ENCODE assay signal across 15 cellular contexts in the genomic region with DNA sequence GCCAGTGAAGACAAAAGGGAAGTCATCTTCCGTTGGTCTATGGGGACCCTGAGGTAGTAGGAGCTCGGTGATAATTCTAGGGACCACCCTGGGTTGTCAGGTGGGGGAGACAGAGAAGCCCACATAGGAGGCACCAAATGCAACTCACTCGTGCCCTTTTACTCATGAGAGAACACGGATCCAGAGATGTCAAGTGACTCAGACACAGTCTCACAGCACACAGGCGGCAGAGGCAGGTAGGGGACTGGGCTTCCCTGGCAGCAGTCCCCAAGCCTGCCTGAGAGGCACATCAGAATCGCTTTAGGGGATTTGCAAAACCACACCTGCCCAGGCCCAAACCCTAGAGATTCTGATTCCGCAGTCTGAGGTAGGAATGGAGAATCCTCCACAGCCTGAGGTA. TPM values are rescaled to one million over a fixed set of nuclear protein-coding genes. Genes with fewer than 3 reads are reported as not detected.
A peak's percentile ranks its signal among the peaks of the same experiment; 100 is the strongest.
DNase-seq lines count a peak whose midpoint lies in the region; ATAC-seq lines count a peak whose summit lies in the region.
"Had no signal": no experiment of that assay in that cellular context is flagged by ENCODE, and none has a peak within 500 bp of the region (broad histone marks: within the 10 kb centered on the region; RNA-seq: fewer than 3 reads in every experiment).

No MANE protein-coding gene starts in this region.

- intact Hi-C loops in activated naive CD4-positive, alpha-beta T cell treated with anti-CD3 and anti-CD28 coated beads for 36 hours (cut with micrococcal nuclease), result loop anchor here (10.0 kb wide), 2 partner anchors 273 to 477 kb away; partner anchors contain the start of gene SYF2
- intact Hi-C loops in dendritic cell treated with granulocyte-macrophage colony-stimulating factor and Interleukin-4, amounts not matched to agents 40 ng/mL and 50 ng/mL, for 4 days (cut with micrococcal nuclease), result no loop called here

- peaks cover 86% of the 10 kb centered on the region for H3K4me1 Mint-ChIP-seq in activated naive CD4-positive, alpha-beta T cell treated with anti-CD3 and anti-CD28 coated beads for 36 hours (ENCODE audit: low read depth)
- peaks cover 86 to 92% (median 90%) of the 10 kb centered on the region in 3 donors for H3K4me1 Mint-ChIP-seq in T-cell
- H3K4me1 Mint-ChIP-seq in dendritic cell treated with granulocyte-macrophage colony-stimulating factor and Interleukin-4, amounts not matched to agents 40 ng/mL and 50 ng/mL, for 4 days (ENCODE audit: low read depth), result peaks cover 69% of the 10 kb centered on the region
- H3K4me1 Mint-ChIP-seq in stimulated activated naive B cell treated with anti-CD40 and anti-IgM and Interleukin-4, amounts not matched to agents 10 μg/mL and 1 μg/mL and 100 μg/mL, for 72 hours, result peaks cover 63 to 100% of the 10 kb centered on the region in 2 donors

- ATAC-seq in T-cell (replicated peaks in 1 of 4), result no peak
- no peak for ATAC-seq in stimulated activated naive B cell treated with anti-CD40 and anti-IgM and Interleukin-4, amounts not matched to agents 10 μg/mL and 1 μg/mL and 100 μg/mL, for 72 hours (replicated peaks)
- ATAC-seq in HG03354 (IDR thresholded peaks at IDR 0.05; ENCODE audit: poor library complexity, severe bottlenecking, unreplicated experiment), result no peak
- ATAC-seq: foreskin keratinocyte, Right ventricle myocardium inferior had no signal

- no peak for DNase-seq in activated naive CD4-positive, alpha-beta T cell treated with anti-CD3 and anti-CD28 coated beads for 36 hours
- no peak for DNase-seq in activated naive CD4-positive, alpha-beta T cell treated with anti-CD3 and anti-CD28 coated beads, Interleukin-2, amount 50 U/mL, for 16 hours
- no peak for DNase-seq in T-cell
- no peak for DNase-seq in stimulated activated naive B cell treated with anti-CD40 and anti-IgM and Interleukin-4, amounts not matched to agents 10 μg/mL and 1 μg/mL and 100 μg/mL, for 72 hours
- no peak for DNase-seq in GDM1 (lab: John Stamatoyannopoulos, UW)
- DNase-seq in NOMO-1 treated with DMSO at 0.1 percent for 48 hours (lab: John Stamatoyannopoulos, UW; ENCODE audit: unreplicated experiment), result no peak
- DNase-seq: Caco-2, EL, foreskin keratinocyte, NCI-H1694, NCI-H345 had no signal

- H3K27me3 Mint-ChIP-seq in activated naive CD4-positive, alpha-beta T cell treated with anti-CD3 and anti-CD28 coated beads for 36 hours (ENCODE audit: low read depth), result no peaks in the 10 kb centered on the region
- no peaks in the 10 kb centered on the region for H3K27me3 Mint-ChIP-seq in T-cell
- H3K27me3 Mint-ChIP-seq in dendritic cell treated with granulocyte-macrophage colony-stimulating factor and Interleukin-4, amounts not matched to agents 40 ng/mL and 50 ng/mL, for 4 days, result peaks cover 31% of the 10 kb centered on the region
- H3K27me3 Mint-ChIP-seq in stimulated activated naive B cell treated with anti-CD40 and anti-IgM and Interleukin-4, amounts not matched to agents 10 μg/mL and 1 μg/mL and 100 μg/mL, for 72 hours, result no peaks in the 10 kb centered on the region

- H3K9me3 Mint-ChIP-seq in activated naive CD4-positive, alpha-beta T cell treated with anti-CD3 and anti-CD28 coated beads for 36 hours, result no peaks in the 10 kb centered on the region
- no peaks in the 10 kb centered on the region for H3K9me3 Mint-ChIP-seq in T-cell
- no peaks in the 10 kb centered on the region for H3K9me3 Mint-ChIP-seq in dendritic cell treated with granulocyte-macrophage colony-stimulating factor and Interleukin-4, amounts not matched to agents 40 ng/mL and 50 ng/mL, for 4 days
- H3K9me3 Mint-ChIP-seq in stimulated activated naive B cell treated with anti-CD40 and anti-IgM and Interleukin-4, amounts not matched to agents 10 μg/mL and 1 μg/mL and 100 μg/mL, for 72 hours, result peaks cover 0 to 1% of the 10 kb centered on the region in 2 donors

- H3K36me3 Mint-ChIP-seq in activated naive CD4-positive, alpha-beta T cell treated with anti-CD3 and anti-CD28 coated beads for 36 hours (ENCODE audit: low read depth), result peaks cover 71% of the 10 kb centered on the region
- no peaks in the 10 kb centered on the region for H3K36me3 Mint-ChIP-seq in T-cell
- H3K36me3 Mint-ChIP-seq in dendritic cell treated with granulocyte-macrophage colony-stimulating factor and Interleukin-4, amounts not matched to agents 40 ng/mL and 50 ng/mL, for 4 days (ENCODE audit: low read depth), result no peaks in the 10 kb centered on the region
- H3K36me3 Mint-ChIP-seq in stimulated activated naive B cell treated with anti-CD40 and anti-IgM and Interleukin-4, amounts not matched to agents 10 μg/mL and 1 μg/mL and 100 μg/mL, for 72 hours, result peaks cover 60 to 74% of the 10 kb centered on the region in 2 donors

- peak overlapping the region; percentile 92 for H3K4me3 Mint-ChIP-seq in activated naive CD4-positive, alpha-beta T cell treated with anti-CD3 and anti-CD28 coated beads for 36 hours
- H3K4me3 Mint-ChIP-seq in T-cell, result peak overlapping the region; percentile 55 to 80 (median 73)
- no peak overlapping the region for H3K4me3 Mint-ChIP-seq in dendritic cell treated with granulocyte-macrophage colony-stimulating factor and Interleukin-4, amounts not matched to agents 40 ng/mL and 50 ng/mL, for 4 days
- H3K4me3 Mint-ChIP-seq in stimulated activated naive B cell treated with anti-CD40 and anti-IgM and Interleukin-4, amounts not matched to agents 10 μg/mL and 1 μg/mL and 100 μg/mL, for 72 hours, result peak overlapping the region; percentile 77 to 87

- CTCF ChIA-PET in activated naive CD4-positive, alpha-beta T cell treated with anti-CD3 and anti-CD28 coated beads for 36 hours (lab: Charles Lee), result interaction anchor here (1.2 to 8.0 kb wide), 2 partner anchors 76 to 79 kb away, joined by 3 to 60 read pairs; no protein-coding TSS in a partner anchor
- CTCF ChIA-PET in T-cell (lab: Charles Lee), result interaction anchor here in 1 of 2 donors (1.3 kb wide), 1 partner anchor 76 kb away, joined by 4 read pairs; no protein-coding TSS in a partner anchor

- POLR2A ChIA-PET in T-cell (lab: Charles Lee), result no interaction called here

- H3K27ac Mint-ChIP-seq in activated naive CD4-positive, alpha-beta T cell treated with anti-CD3 and anti-CD28 coated beads for 36 hours, result peak overlapping the region; percentile 98
- H3K27ac Mint-ChIP-seq in T-cell, result peak overlapping the region; percentile 70 to 91
- H3K27ac Mint-ChIP-seq in dendritic cell treated with granulocyte-macrophage colony-stimulating factor and Interleukin-4, amounts not matched to agents 40 ng/mL and 50 ng/mL, for 4 days, result peak overlapping the region; percentile 61
- peak overlapping the region; percentile 89 for H3K27ac Mint-ChIP-seq in stimulated activated naive B cell treated with anti-CD40 and anti-IgM and Interleukin-4, amounts not matched to agents 10 μg/mL and 1 μg/mL and 100 μg/mL, for 72 hours

RNA-seq across cellular contexts. Expression of gene RUNX3, which starts 31.3 kb away (rescaled TPM):
- total RNA-seq in activated naive CD4-positive, alpha-beta T cell treated with anti-CD3 and anti-CD28 coated beads for 36 hours, result 10 to 100 TPM; 72.3 to 83.8 TPM
- 100 to 1,000 TPM; 140 to 220 (median 145) TPM for total RNA-seq in T-cell
- total RNA-seq: endothelial cell of umbilical vein, foreskin keratinocyte had no signal
